1 cellular context compared by ENCODE assay signal in genomic region chr16:84144301-84144858, GRCh38.
A peak's percentile ranks its signal among the peaks of the same experiment; 100 is the strongest.
TF ChIP-seq lines count a peak whose summit lies in the region.

No MANE protein-coding gene starts in this region.

TF ChIP-seq in HEK293, 187 proteins besides CTCF, POLR2A, EP300 and RAD21 (continued from another document):
- TF ChIP-seq ZBTB8A (tag by site-specific recombination; IDR thresholded peaks at IDR 0.05) (0 out of 2 replicates have a peak, but pooled peaks have one; percentile 12), ZNF514 (tag by site-specific recombination; IDR thresholded peaks at IDR 0.05) (no peak), ZNF112 (tag by site-specific recombination; IDR thresholded peaks at IDR 0.05) (no peak), ZNF530 (tag by site-specific recombination; IDR thresholded peaks at IDR 0.05; ENCODE audit: low read depth) (no peak), ZNF416 (tag by site-specific recombination; IDR thresholded peaks at IDR 0.05) (no peak), PRDM2 (tag by site-specific recombination; IDR thresholded peaks at IDR 0.05; ENCODE audit: borderline replicate concordance) (no peak), YY1 (tag by site-specific recombination; IDR thresholded peaks at IDR 0.05) (no peak), ZNF37A (tag by site-specific recombination; IDR thresholded peaks at IDR 0.05) (no peak), ZNF837 (tag by site-specific recombination; IDR thresholded peaks at IDR 0.05) (no peak), ZNF449 (tag by site-specific recombination; IDR thresholded peaks at IDR 0.05) (no peak), INSM2 (tag by site-specific recombination; IDR thresholded peaks at IDR 0.05) (no peak), KLF8 (tag by site-specific recombination; IDR thresholded peaks at IDR 0.05) (no peak), ZBTB20 (tag by site-specific recombination; IDR thresholded peaks at IDR 0.05) (peak; percentile 76), ZNF214 (tag by site-specific recombination; IDR thresholded peaks at IDR 0.05; ENCODE audit: borderline replicate concordance) (no peak), ZNF664 (tag by site-specific recombination; IDR thresholded peaks at IDR 0.05) (no peak), ZNF335 (tag by site-specific recombination; conservative IDR thresholded peaks at IDR 0.05) (peak; percentile 99), HOXA7 (CRISPR knock-in tag; IDR thresholded peaks at IDR 0.05; ENCODE audit: borderline replicate concordance) (no peak), ZNF350 (tag by site-specific recombination; IDR thresholded peaks at IDR 0.05) (no peak), GLIS2 (tag by site-specific recombination; IDR thresholded peaks at IDR 0.05) (0 out of 2 replicates have a peak, but pooled peaks have one; percentile 42), ZSCAN30 (tag by site-specific recombination; IDR thresholded peaks at IDR 0.05) (no peak), YY2 (tag by site-specific recombination; IDR thresholded peaks at IDR 0.05) (no peak), ZNF19 (tag by site-specific recombination; IDR thresholded peaks at IDR 0.05; ENCODE audit: low read depth) (no peak), ZNF274 (IDR thresholded peaks at IDR 0.05; ENCODE audit: low read length) (no peak), ZNF274 (tag by site-specific recombination; IDR thresholded peaks at IDR 0.05; ENCODE audit: borderline replicate concordance) (no peak), ZNF202 (tag by site-specific recombination; IDR thresholded peaks at IDR 0.05; ENCODE audit: borderline replicate concordance) (no peak), ZNF707 (tag by site-specific recombination; IDR thresholded peaks at IDR 0.05) (no peak), ZNF362 (tag by site-specific recombination; IDR thresholded peaks at IDR 0.05) (no peak), ZBTB17 (tag by site-specific recombination; IDR thresholded peaks at IDR 0.05) (peak; percentile 69), RBAK (tag by site-specific recombination; IDR thresholded peaks at IDR 0.05) (no peak)
